Comparison of ENCODE assay signal across 2 cellular contexts in genomic region chr20:35165221-35166185, GRCh38.
TF ChIP-seq lines count a peak whose summit lies in the region.

No MANE protein-coding gene starts in this region.

TF ChIP-seq in WTC11, 78 proteins besides CTCF, POLR2A, EP300 and RAD21:
- TF ChIP-seq FOXP1 (CRISPR knock-in tag; IDR thresholded peaks at IDR 0.05; ENCODE audit: borderline replicate concordance) (no peak), GABPB1 (CRISPR knock-in tag; IDR thresholded peaks at IDR 0.05) (no peak), STAT6 (CRISPR knock-in tag; conservative IDR thresholded peaks at IDR 0.05; ENCODE audit: low read depth) (no peak), ELF4 (CRISPR knock-in tag; IDR thresholded peaks at IDR 0.05; ENCODE audit: low read depth) (no peak), IRF2 (CRISPR knock-in tag; IDR thresholded peaks at IDR 0.05; ENCODE audit: borderline replicate concordance, low read depth) (no peak), NFYB (CRISPR knock-in tag; conservative IDR thresholded peaks at IDR 0.05; ENCODE audit: low read depth) (no peak)
- TF ChIP-seq, protein P1, sequence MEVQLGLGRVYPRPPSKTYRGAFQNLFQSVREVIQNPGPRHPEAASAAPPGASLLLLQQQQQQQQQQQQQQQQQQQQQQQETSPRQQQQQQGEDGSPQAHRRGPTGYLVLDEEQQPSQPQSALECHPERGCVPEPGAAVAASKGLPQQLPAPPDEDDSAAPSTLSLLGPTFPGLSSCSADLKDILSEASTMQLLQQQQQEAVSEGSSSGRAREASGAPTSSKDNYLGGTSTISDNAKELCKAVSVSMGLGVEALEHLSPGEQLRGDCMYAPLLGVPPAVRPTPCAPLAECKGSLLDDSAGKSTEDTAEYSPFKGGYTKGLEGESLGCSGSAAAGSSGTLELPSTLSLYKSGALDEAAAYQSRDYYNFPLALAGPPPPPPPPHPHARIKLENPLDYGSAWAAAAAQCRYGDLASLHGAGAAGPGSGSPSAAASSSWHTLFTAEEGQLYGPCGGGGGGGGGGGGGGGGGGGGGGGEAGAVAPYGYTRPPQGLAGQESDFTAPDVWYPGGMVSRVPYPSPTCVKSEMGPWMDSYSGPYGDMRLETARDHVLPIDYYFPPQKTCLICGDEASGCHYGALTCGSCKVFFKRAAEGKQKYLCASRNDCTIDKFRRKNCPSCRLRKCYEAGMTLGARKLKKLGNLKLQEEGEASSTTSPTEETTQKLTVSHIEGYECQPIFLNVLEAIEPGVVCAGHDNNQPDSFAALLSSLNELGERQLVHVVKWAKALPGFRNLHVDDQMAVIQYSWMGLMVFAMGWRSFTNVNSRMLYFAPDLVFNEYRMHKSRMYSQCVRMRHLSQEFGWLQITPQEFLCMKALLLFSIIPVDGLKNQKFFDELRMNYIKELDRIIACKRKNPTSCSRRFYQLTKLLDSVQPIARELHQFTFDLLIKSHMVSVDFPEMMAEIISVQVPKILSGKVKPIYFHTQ (CRISPR knock-in tag; IDR thresholded peaks at IDR 0.05): no peak

TF ChIP-seq in endothelial cell of umbilical vein, 7 proteins besides CTCF, POLR2A, EP300 and RAD21:
- no peak for TF ChIP-seq FOS (IDR thresholded peaks at IDR 0.05; ENCODE audit: borderline replicate concordance, insufficient read depth, low read length)
